Comparison of ENCODE assay signal across 8 cellular contexts in genomic region chr1:35564037-35564883, GRCh38. TPM values are rescaled to one million over a fixed set of nuclear protein-coding genes. Genes with fewer than 3 reads are reported as not detected.
DNase-seq lines count a peak whose midpoint lies in the region; ATAC-seq, FAIRE-seq and TF ChIP-seq lines count a peak whose summit lies in the region.

No MANE protein-coding gene starts in this region.

- H4K20me1 ChIP-seq in OCI-LY3 (ENCODE audit: insufficient read depth, low read length) = no peaks in the 10 kb centered on the region

- no peak overlapping the region for H3K4me3 ChIP-seq in OCI-LY3 (ENCODE audit: low read length)

- POLR2A ChIA-PET in naive thymus-derived CD8-positive, alpha-beta T cell (lab: Charles Lee) = interaction anchor here (0.5 to 1.1 kb wide), 4 partner anchors 13 to 25 kb away, joined by 3 to 4 read pairs (median 3); no protein-coding TSS in a partner anchor

- no peaks in the 10 kb centered on the region for H3K27me3 Mint-ChIP-seq in naive thymus-derived CD8-positive, alpha-beta T cell

- DNase-seq in DMS79 (lab: John Stamatoyannopoulos, UW) (peak; percentile 63), HTR-8/SVneo (ENCODE audit: insufficient read length, low spot score) (peak; percentile 64), erythroblast (lab: John Stamatoyannopoulos, UW) (peak; percentile 80 to 91)
- DNase-seq in activated CD8-positive, alpha-beta memory T cell treated with anti-CD3 and anti-CD28 coated beads, Interleukin-2, amount 50 U/mL, for 4 hours = peak; percentile 79
- DNase-seq in naive thymus-derived CD8-positive, alpha-beta T cell = peak; percentile 53 to 89 (median 72)
- peak; percentile 51 to 83 (median 69) for DNase-seq in stimulated activated naive CD4-positive, alpha-beta T cell (lab: John Stamatoyannopoulos, UW)

- no peak overlapping the region for H3K4me3 Mint-ChIP-seq in naive thymus-derived CD8-positive, alpha-beta T cell

- H3K9ac ChIP-seq in OCI-LY3 (ENCODE audit: low read length) = no peak overlapping the region

- peaks cover 19 to 51% (median 30%) of the 10 kb centered on the region in 4 donors for H3K4me1 Mint-ChIP-seq in naive thymus-derived CD8-positive, alpha-beta T cell

- FAIRE-seq in HTR-8/SVneo (lab: Jason Lieb, UNC) = peak; percentile 51

- H2AFZ ChIP-seq in OCI-LY3 (ENCODE audit: low read depth, low read length) = no peak overlapping the region

- H3K36me3 ChIP-seq in OCI-LY3 (replicated peaks; ENCODE audit: low read depth, low read length) = no peaks in the 10 kb centered on the region

- no peak for TF ChIP-seq POLR2A in erythroblast (IDR thresholded peaks at IDR 0.05; ENCODE audit: low read length)

- no peaks in the 10 kb centered on the region for H3K9me3 ChIP-seq in OCI-LY3 (ENCODE audit: insufficient read depth, low read length)

- H3K27ac ChIP-seq in OCI-LY3 (ENCODE audit: low read length) = no peak overlapping the region

- peaks cover 5% of the 10 kb centered on the region for H3K4me1 ChIP-seq in OCI-LY3 (ENCODE audit: low read length)

- H3K4me2 ChIP-seq in OCI-LY3 (ENCODE audit: low read length) = no peak overlapping the region

- no peaks in the 10 kb centered on the region for H3K9me3 Mint-ChIP-seq in naive thymus-derived CD8-positive, alpha-beta T cell

- ATAC-seq in naive thymus-derived CD8-positive, alpha-beta T cell = peak; percentile 71 to 76
- no peak for ATAC-seq in GM18861 (IDR thresholded peaks at IDR 0.05; ENCODE audit: unreplicated experiment)

- TF ChIP-seq CTCF in OCI-LY3 (IDR thresholded peaks at IDR 0.05; ENCODE audit: low read depth, low read length) = peak; percentile 65

- H3K36me3 Mint-ChIP-seq in naive thymus-derived CD8-positive, alpha-beta T cell = peaks cover 0 to 9% (median 0%) of the 10 kb centered on the region in 3 donors

- H3K79me2 ChIP-seq in OCI-LY3 (ENCODE audit: low read length) = no peaks in the 10 kb centered on the region

- no peaks in the 10 kb centered on the region for H3K27me3 ChIP-seq in OCI-LY3 (ENCODE audit: low read depth, low read length)

- H3K27ac Mint-ChIP-seq in naive thymus-derived CD8-positive, alpha-beta T cell = peak overlapping the region in 8 of 10 donors; percentile 12 to 86 (median 30)

RNA-seq across cellular contexts. Expression of gene NCDN, which starts 6.7 kb away (rescaled TPM):
- total RNA-seq in naive thymus-derived CD8-positive, alpha-beta T cell = 10 to 100 TPM; 25.0 to 25.6 TPM
- 10 to 100 TPM; 11.7 to 18.1 (median 16.6) TPM for polyA plus RNA-seq in naive thymus-derived CD8-positive, alpha-beta T cell

RNA-seq across cellular contexts. Expression of gene KIAA0319L, which starts 7.1 kb away (rescaled TPM):
- total RNA-seq in naive thymus-derived CD8-positive, alpha-beta T cell = 10 to 100 TPM; 70.9 to 71.1 TPM
- polyA plus RNA-seq in naive thymus-derived CD8-positive, alpha-beta T cell = 10 to 100 TPM; 16.0 to 25.2 (median 21.9) TPM

RNA-seq across cellular contexts. Expression of gene TFAP2E, which starts 8.9 kb away (rescaled TPM):
- total RNA-seq in naive thymus-derived CD8-positive, alpha-beta T cell = 1 to 10 TPM; 2.6 to 3.2 TPM
- under 1 TPM; 0.20 to 0.59 (median 0.40) TPM for polyA plus RNA-seq in naive thymus-derived CD8-positive, alpha-beta T cell
